In the genomic region with DNA sequence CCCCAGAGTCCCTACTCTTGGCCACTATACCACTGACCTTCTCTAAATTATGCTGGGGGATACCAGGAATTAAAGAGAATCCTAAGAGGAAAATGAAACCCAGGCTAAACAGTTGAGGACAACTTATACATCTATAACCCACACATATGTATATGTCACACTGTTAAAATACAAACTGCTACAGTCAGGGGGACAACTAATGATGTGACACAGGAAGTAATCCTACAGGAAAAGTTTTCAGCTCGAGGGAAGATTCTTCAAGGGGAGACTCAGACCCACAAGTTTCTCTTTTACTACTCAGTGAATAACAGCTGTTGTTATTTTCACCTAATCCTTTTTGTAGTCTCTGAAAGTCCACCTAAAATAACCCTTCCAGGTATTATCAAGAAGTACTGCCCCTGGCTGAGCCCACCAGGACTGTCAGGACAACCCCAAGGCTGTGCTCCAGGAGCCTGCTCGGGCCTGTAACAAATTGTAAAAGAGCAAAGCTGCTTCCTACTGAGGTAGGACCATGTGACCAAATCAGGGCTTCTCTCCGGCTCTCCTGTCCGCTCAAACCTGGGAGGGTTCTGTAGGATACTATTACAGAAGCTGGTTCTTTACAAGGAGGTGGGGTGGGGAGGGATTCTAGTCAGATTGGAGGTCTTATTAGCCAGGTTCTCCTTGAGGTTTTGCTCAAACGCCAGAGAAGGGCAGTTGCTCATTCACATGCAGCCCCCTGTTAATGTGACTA, we compare ENCODE assay signal across 1 cellular context.
TF ChIP-seq lines count a peak whose summit lies in the region.

No MANE protein-coding gene starts in this region.

TF ChIP-seq in H1, 55 proteins besides CTCF, POLR2A, EP300 and RAD21 (continued from another document):
- no peak for TF ChIP-seq ZNF274 (IDR thresholded peaks at IDR 0.05; ENCODE audit: borderline replicate concordance, extremely low read depth, low read length)
